In genomic region chr9:532707-533106, GRCh38 we compare ENCODE assay signal across 1 cellular context.
TF ChIP-seq lines count a peak whose summit lies in the region.

No MANE protein-coding gene starts in this region.

TF ChIP-seq in HEK293, 187 proteins besides CTCF, POLR2A, EP300 and RAD21 (continued from another document):
- TF ChIP-seq ZBTB10 (tag by site-specific recombination; IDR thresholded peaks at IDR 0.05), result no peak
- 0 out of 2 replicates have a peak, but pooled peaks have one; percentile 15 for TF ChIP-seq ZXDB (tag by site-specific recombination; IDR thresholded peaks at IDR 0.05)
- peak; percentile 58 for TF ChIP-seq GFI1B (tag by site-specific recombination; IDR thresholded peaks at IDR 0.05)
- peak; percentile 57; the same call in 1 of the 2 replicates for TF ChIP-seq ZNF423 (tag by site-specific recombination; IDR thresholded peaks at IDR 0.05)
- TF ChIP-seq GLIS1 (tag by site-specific recombination; IDR thresholded peaks at IDR 0.05), result peak; percentile 61
- peak; percentile 59 for TF ChIP-seq ZBTB11 (tag by site-specific recombination; conservative IDR thresholded peaks at IDR 0.05; ENCODE audit: low read depth)
- TF ChIP-seq ZNF555 (tag by site-specific recombination; conservative IDR thresholded peaks at IDR 0.05), result no peak
